Comparison of ENCODE assay signal across 24 cellular contexts in the genomic region with DNA sequence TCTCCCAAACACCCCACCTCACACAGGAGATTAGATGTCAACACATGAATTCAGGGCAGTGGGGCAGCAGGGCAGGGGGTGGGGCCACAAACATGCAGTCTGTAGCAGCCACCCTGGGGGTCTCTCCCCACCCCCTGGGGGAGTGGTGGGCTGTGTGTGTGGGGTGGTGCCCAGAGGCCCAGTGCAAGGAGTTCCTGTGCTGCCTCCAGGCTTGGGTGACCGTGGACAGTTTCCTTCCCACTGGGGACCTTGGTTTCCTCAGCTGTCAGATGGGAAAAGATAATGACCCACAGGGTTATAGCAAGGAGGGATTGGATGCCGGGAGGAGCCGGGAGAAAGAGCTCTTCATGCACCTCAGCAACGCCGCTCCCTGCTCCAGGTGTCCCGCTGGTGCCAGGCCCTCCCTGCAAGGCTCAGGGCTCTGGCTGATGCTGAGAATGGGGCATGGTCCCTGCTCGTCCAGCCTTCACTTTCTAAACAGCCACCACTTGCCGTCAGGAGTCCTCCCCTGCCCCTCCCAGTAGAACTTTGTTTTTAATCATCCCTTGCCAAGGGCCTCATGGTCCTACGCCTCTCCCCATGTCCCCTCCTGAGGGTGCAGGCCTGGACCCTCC. TPM values are rescaled to one million over a fixed set of nuclear protein-coding genes. Genes with fewer than 3 reads are reported as not detected.
A peak's percentile ranks its signal among the peaks of the same experiment; 100 is the strongest.
DNase-seq lines count a peak whose midpoint lies in the region; ATAC-seq and TF ChIP-seq lines count a peak whose summit lies in the region.
"Had no signal": no experiment of that assay in that cellular context is flagged by ENCODE, and none has a peak within 500 bp of the region (broad histone marks: within the 10 kb centered on the region; RNA-seq: fewer than 3 reads in every experiment).

No MANE protein-coding gene starts in this region.

- H3K9ac ChIP-seq in IMR-90 (ENCODE audit: low read depth, low read length) (peak overlapping the region; percentile 65), neuronal stem cell (ENCODE audit: low read depth, low read length, poor library complexity) (no peak overlapping the region)

- no peak for DNase-seq in IMR-90
- no peak for DNase-seq in esophagus muscularis mucosa (ENCODE audit: extremely low spot score)
- DNase-seq in neuronal stem cell (ENCODE audit: low spot score) = no peak
- no peak for DNase-seq in thoracic aorta (ENCODE audit: low spot score)
- DNase-seq in left colon = no peak
- no peak for DNase-seq in LoVo (ENCODE audit: low spot score)
- no peak for DNase-seq in HuH-7.5 (ENCODE audit: low spot score)
- no peak for DNase-seq in NOMO-1 treated with dmso at 0.1 percent for 144 hours (lab: John Stamatoyannopoulos, UW; ENCODE audit: unreplicated experiment)
- DNase-seq: activated B cell treated with CpG ODN at 0.5 μM for 24 hours; activated CD8-positive, alpha-beta T cell treated with anti-CD3 and anti-CD28 coated beads for 36 hours; activated T-cell treated with anti-CD3 and anti-CD28 coated beads, Interleukin-2, amount 50 U/mL, for 4 hours; AML-193; body of pancreas; dorsolateral prefrontal cortex; KBM-7; mesendoderm; NCI-H1092; NCI-H2081; SHP77; stimulated activated CD4-positive, alpha-beta T cell treated with anti-CD3 and anti-CD28 coated beads, Interleukin-1b, Interleukin-23, amount 100 ng/mL, for 48 hours; stimulated activated naive CD8-positive, alpha-beta T cell treated with anti-CD3 and anti-CD28 coated beads, Interleukin-15, Interleukin-2, amounts not matched to agents 100 U/mL and 50 U/mL, for 24 hours; T-helper 17 cell had no signal

- H3K36me3 ChIP-seq in IMR-90 (ENCODE audit: control insufficient read depth, insufficient read depth, low read length) (no peaks in the 10 kb centered on the region), esophagus muscularis mucosa (no peaks in the 10 kb centered on the region), neuronal stem cell (replicated peaks in 1 of 2; ENCODE audit: control insufficient read depth in 2 of 2, insufficient read depth in 2 of 2, low read length in 2 of 2) (no peaks in the 10 kb centered on the region), thoracic aorta (no peaks in the 10 kb centered on the region)

- no peak overlapping the region for H3K4me3 ChIP-seq in IMR-90 (ENCODE audit: insufficient read depth, low read depth, low read length)
- peak overlapping the region in 3 of 4 donors; percentile 65 to 83 (median 77) for H3K4me3 ChIP-seq in esophagus muscularis mucosa
- peak overlapping the region in 1 of 2 donors; percentile 22 for H3K4me3 ChIP-seq in neuronal stem cell (ENCODE audit: low read length in 2 of 2)
- H3K4me3 ChIP-seq in thoracic aorta = no peak overlapping the region
- H3K4me3 ChIP-seq: body of pancreas had no signal

- peak overlapping the region; percentile 89 for H4K91ac ChIP-seq in IMR-90 (ENCODE audit: insufficient read depth, low read depth, low read length)
- H4K91ac ChIP-seq in neuronal stem cell (ENCODE audit: low read depth, low read length, poor library complexity) = peak overlapping the region; percentile 20

- H3K27me3 ChIP-seq in IMR-90 (ENCODE audit: control insufficient read depth, insufficient read depth, low read length) (no peaks in the 10 kb centered on the region), esophagus muscularis mucosa (peaks cover 0 to 18% (median 0%) of the 10 kb centered on the region in 4 donors), neuronal stem cell (ENCODE audit: control insufficient read depth in 3 of 3, insufficient read depth in 3 of 3, low read depth in 1 of 3, low read length in 3 of 3) (peaks cover 0 to 53% (median 2%) of the 10 kb centered on the region in 3 experiments), thoracic aorta (replicated peaks; ENCODE audit: insufficient read depth) (no peaks in the 10 kb centered on the region)

- peak overlapping the region; percentile 42 for H3K56ac ChIP-seq in IMR-90 (ENCODE audit: extremely low read depth, insufficient read depth, low read length)

- H3K9me3 ChIP-seq in IMR-90 (ENCODE audit: control insufficient read depth, insufficient read depth, low read length) (no peaks in the 10 kb centered on the region), esophagus muscularis mucosa (no peaks in the 10 kb centered on the region), neuronal stem cell (replicated peaks in 1 of 2; ENCODE audit: control insufficient read depth in 2 of 2, insufficient read depth in 1 of 2, low read depth in 1 of 2, low read length in 2 of 2) (no peaks in the 10 kb centered on the region), thoracic aorta (no peaks in the 10 kb centered on the region)
- H3K9me3 ChIP-seq: body of pancreas had no signal

- peak overlapping the region; percentile 72 for H4K5ac ChIP-seq in IMR-90 (ENCODE audit: low read depth, low read length)

- H2AK5ac ChIP-seq in IMR-90 (ENCODE audit: low read depth, low read length) = peak overlapping the region; percentile 50
- H2AK5ac ChIP-seq in neuronal stem cell (ENCODE audit: low read depth, low read length) = peak overlapping the region; percentile 60

- peak overlapping the region; percentile 89 for H2BK120ac ChIP-seq in IMR-90 (ENCODE audit: low read depth, low read length)
- peak overlapping the region; percentile 22 for H2BK120ac ChIP-seq in neuronal stem cell (ENCODE audit: low read depth, low read length)

- H2BK20ac ChIP-seq in IMR-90 (ENCODE audit: low read depth, low read length) = peak overlapping the region; percentile 70

- H3K4ac ChIP-seq in IMR-90 (ENCODE audit: low read depth, low read length) (peak overlapping the region; percentile 89), neuronal stem cell (ENCODE audit: low read length) (no peak overlapping the region)

- H3K79me1 ChIP-seq in IMR-90 (ENCODE audit: low read depth in 1 of 2, low read length in 2 of 2) (peaks cover 13 to 27% of the 10 kb centered on the region in 2 experiments; a peak in 3 of 4 replicates), neuronal stem cell (ENCODE audit: low read depth, low read length) (peaks cover 2% of the 10 kb centered on the region)

- peak overlapping the region; percentile 81 for H2AFZ ChIP-seq in IMR-90 (replicated peaks; ENCODE audit: low read length, poor library complexity)
- peak overlapping the region; percentile 86 for H2AFZ ChIP-seq in neuronal stem cell (ENCODE audit: low read length)

- whole genome bisulfite sequencing in IMR-90 (ENCODE audit: extremely low coverage in 2 of 2, insufficient read length in 1 of 2), 2 experiments = 70% methylated on average over 4 of the region's 9 CpGs; no CpG with 5 or more reads in 1 of the 2 experiments
- 63% methylated on average over 9 of the region's 9 CpGs for WGBS in esophagus muscularis mucosa
- no CpG with 5 or more reads among the region's 9 CpGs for WGBS in neuronal stem cell (ENCODE audit: extremely low coverage in 2 of 2, insufficient read length in 2 of 2, insufficient replicate concordance in 1 of 2), 2 donors

- H3K14ac ChIP-seq in IMR-90 (replicated peaks; ENCODE audit: low read depth, low read length) (peak overlapping the region; percentile 78), neuronal stem cell (ENCODE audit: low read length) (peak overlapping the region; percentile 3)

- dilution Hi-C loops in IMR-90 (cut with HindIII; ENCODE audit: low sequenced_read_pairs, unreplicated experiment) = no loop called here

- in situ Hi-C loops in IMR-90 (cut with MboI; ENCODE audit: low sequenced_read_pairs) = no loop called here

- intact Hi-C loops in IMR-90 (cut with micrococcal nuclease) = loop anchor here (5.0 kb wide), 1 partner anchor 173 kb away; the partner anchor contains the start of gene CPT1A
- intact Hi-C loops in esophagus muscularis mucosa (cut with DNase I) = no loop called here
- intact Hi-C loops in left colon (cut with DNase I, micrococcal nuclease) = no loop called here

- peak overlapping the region; percentile 63 for H2BK5ac ChIP-seq in IMR-90 (ENCODE audit: low read depth, low read length, poor library complexity, severe bottlenecking)
- no peak overlapping the region for H2BK5ac ChIP-seq in neuronal stem cell (ENCODE audit: low read length)

- H3K23ac ChIP-seq in IMR-90 (ENCODE audit: low read depth, low read length) = peak overlapping the region; percentile 63
- no peak overlapping the region for H3K23ac ChIP-seq in neuronal stem cell (ENCODE audit: low read depth, low read length, poor library complexity)

- POLR2A ChIA-PET in IMR-90 (lab: Charles Lee; ENCODE audit: unreplicated experiment) = interaction anchor here (0.9 kb wide), 1 partner anchor 29 kb away, joined by 3 read pairs; no protein-coding TSS in a partner anchor

- no peak for ATAC-seq in IMR-90 (ENCODE audit: low read depth)
- ATAC-seq in thoracic aorta (ENCODE audit: insufficient number of reproducible peaks, low FRiP score, low read depth) = no peak
- no peak for ATAC-seq in left colon
- ATAC-seq: activated CD8-positive, alpha-beta T cell treated with anti-CD3 and anti-CD28 coated beads for 36 hours; activated T-cell treated with anti-CD3 and anti-CD28 coated beads, Interleukin-2, amount 50 U/mL, for 4 hours; body of pancreas; stimulated activated naive CD8-positive, alpha-beta T cell treated with anti-CD3 and anti-CD28 coated beads, Interleukin-15, Interleukin-2, amounts not matched to agents 100 U/mL and 50 U/mL, for 24 hours; T-helper 17 cell had no signal

- TF ChIP-seq CTCF in IMR-90 (conservative IDR thresholded peaks at IDR 0.05; ENCODE audit: low read depth, low read length) (no peak), esophagus muscularis mucosa (IDR thresholded peaks at IDR 0.05) (no peak), thoracic aorta (IDR thresholded peaks at IDR 0.05) (no peak)

- BruUV-seq in IMR-90 (replicated peaks; lab: Mats Ljungman, UMichigan) = no TSS peak

- no peak for TF ChIP-seq EP300 in esophagus muscularis mucosa (IDR thresholded peaks at IDR 0.05)

- CTCF ChIA-PET in IMR-90 (lab: Yijun Ruan, JAX) = interaction anchor here (0.5 kb wide), 1 partner anchor 735 kb away, joined by 4 read pairs; no protein-coding TSS in a partner anchor

- no peak overlapping the region for H2BK12ac ChIP-seq in neuronal stem cell (ENCODE audit: low read length)

- H3K4me2 ChIP-seq in IMR-90 (ENCODE audit: low read depth, low read length) = peak overlapping the region; percentile 28; the same call in 1 of the 2 replicates
- no peak overlapping the region for H3K4me2 ChIP-seq in neuronal stem cell (ENCODE audit: insufficient read depth, low read length, poor library complexity, severe bottlenecking)

- H2BK15ac ChIP-seq in IMR-90 (ENCODE audit: low read depth, low read length) (peak overlapping the region; percentile 50; the same call in 2 of the 3 replicates), neuronal stem cell (ENCODE audit: low read length) (peak overlapping the region; percentile 21)

- H3K18ac ChIP-seq in IMR-90 (ENCODE audit: low read depth, low read length) = peak overlapping the region; percentile 75
- peak overlapping the region; percentile 30 for H3K18ac ChIP-seq in neuronal stem cell (ENCODE audit: low read length)

- H4K8ac ChIP-seq in IMR-90 (ENCODE audit: low read depth in 2 of 2, low read length in 2 of 2) = peak overlapping the region; percentile 81 to 91
- no peak overlapping the region for H4K8ac ChIP-seq in neuronal stem cell (ENCODE audit: low read depth, low read length)

- no peak for TF ChIP-seq POLR2A in IMR-90 (IDR thresholded peaks at IDR 0.05; ENCODE audit: low read depth, low read length)
- no peak for TF ChIP-seq POLR2A in esophagus muscularis mucosa (IDR thresholded peaks at IDR 0.05; ENCODE audit: low read depth)

- no peak for TF ChIP-seq RAD21 in IMR-90 (IDR thresholded peaks at IDR 0.05; ENCODE audit: low read length)

- H3K27ac ChIP-seq in IMR-90 (ENCODE audit: insufficient read depth, low read length) (peak overlapping the region; percentile 89), esophagus muscularis mucosa (replicated peaks in 1 of 4) (peak overlapping the region; percentile 95 to 99 (median 97)), neuronal stem cell (replicated peaks; ENCODE audit: low read length) (no peak overlapping the region), thoracic aorta (peak overlapping the region; percentile 95 to 96)

- no peaks in the 10 kb centered on the region for H4K20me1 ChIP-seq in IMR-90 (ENCODE audit: insufficient read depth, low read length)

- H3K9me1 ChIP-seq in IMR-90 (ENCODE audit: insufficient read depth, low read length) = peaks cover 8% of the 10 kb centered on the region; the same call in 1 of the 2 replicates

- peaks cover 30% of the 10 kb centered on the region for H3K4me1 ChIP-seq in IMR-90 (ENCODE audit: control insufficient read depth, insufficient read depth, low read length)
- H3K4me1 ChIP-seq in esophagus muscularis mucosa = peaks cover 27 to 70% (median 54%) of the 10 kb centered on the region in 4 donors
- peaks cover 31 to 43% of the 10 kb centered on the region in 2 donors for H3K4me1 ChIP-seq in neuronal stem cell (ENCODE audit: control insufficient read depth in 2 of 2, insufficient read depth in 1 of 2, low read depth in 1 of 2, low read length in 2 of 2)
- H3K4me1 ChIP-seq in thoracic aorta (ENCODE audit: control insufficient read depth in 1 of 2, low read depth in 2 of 2) = peaks cover 12 to 50% of the 10 kb centered on the region in 2 donors

- peak overlapping the region; percentile 85 for H2AK9ac ChIP-seq in IMR-90 (replicated peaks; ENCODE audit: low read depth, low read length, poor library complexity)

RNA-seq across cellular contexts. Expression of gene MRGPRF, which starts 2.0 kb away (rescaled TPM):
- total RNA-seq in IMR-90 (2012; rRNA removed) = 5.8 and 6.3 TPM in 2 replicates
- 27.3 and 28.8 TPM in 2 replicates for polyA plus RNA-seq in IMR-90 (2012; rRNA removed)
- 27.9 and 54.6 TPM in 2 replicates for polyA plus RNA-seq in IMR-90 (2012; cell fraction: cytosol; rRNA removed)
- polyA plus RNA-seq in IMR-90 (2012; cell fraction: nucleus; rRNA removed; ENCODE audit: low replicate concordance) = 17.5 and 36.2 TPM in 2 replicates
- total RNA-seq in esophagus muscularis mucosa = 100 to 1,000 TPM in 3 of 4 donors, 10 to 100 TPM in 1; 77.9 to 206 (median 126) TPM
- polyA plus RNA-seq in neuronal stem cell (2013, experiment 1 of 2) = 2.2 TPM
- polyA plus RNA-seq in neuronal stem cell (2013, experiment 2 of 2) = 2.0 TPM
- total RNA-seq in thoracic aorta = 100 to 1,000 TPM in 1 of 2 donors, 10 to 100 TPM in 1; 67.5 to 171 TPM
- 10 to 100 TPM in 1 of 2 donors, 1 to 10 TPM in 1; 3.4 to 25.2 TPM for total RNA-seq in left colon
- total RNA-seq: activated B cell treated with CpG ODN at 0.5 μM for 24 hours; activated CD8-positive, alpha-beta T cell treated with anti-CD3 and anti-CD28 coated beads for 36 hours; T-helper 17 cell had no signal

RNA-seq across cellular contexts. Expression of gene TPCN2, which starts 33.7 kb away (rescaled TPM):
- 3.1 and 3.4 TPM in 2 replicates for total RNA-seq in IMR-90 (2012; rRNA removed)
- 6.9 and 8.0 TPM in 2 replicates for polyA plus RNA-seq in IMR-90 (2012; rRNA removed)
- 5.9 and 7.4 TPM in 2 replicates for polyA plus RNA-seq in IMR-90 (2012; cell fraction: cytosol; rRNA removed)
- polyA plus RNA-seq in IMR-90 (2012; cell fraction: nucleus; rRNA removed; ENCODE audit: low replicate concordance) = 41.5 and 56.5 TPM in 2 replicates
- total RNA-seq in esophagus muscularis mucosa = 10 to 100 TPM; 18.7 to 34.5 (median 24.7) TPM
- 4.3 TPM for polyA plus RNA-seq in neuronal stem cell (2013, experiment 1 of 2)
- polyA plus RNA-seq in neuronal stem cell (2013, experiment 2 of 2) = 4.3 TPM
- total RNA-seq in thoracic aorta = 10 to 100 TPM; 34.7 to 38.0 TPM
- 10 to 100 TPM; 17.1 to 17.6 TPM for total RNA-seq in left colon

RNA-seq across cellular contexts. Expression of gene MRGPRD, which starts 34.3 kb away (rescaled TPM):
- total RNA-seq in IMR-90 (2012; rRNA removed) = not detected in 2 replicates
- polyA plus RNA-seq in IMR-90 (2012; rRNA removed) = not detected in 2 replicates
- polyA plus RNA-seq in IMR-90 (2012; cell fraction: cytosol; rRNA removed) = not detected in 2 replicates
- polyA plus RNA-seq in IMR-90 (2012; cell fraction: nucleus; rRNA removed; ENCODE audit: low replicate concordance) = not detected in 2 replicates
- 1 to 10 TPM in 1 of 4 donors, under 1 TPM in 2, not detected in 1; 0.32 to 2.5 (median 0.66) TPM for total RNA-seq in esophagus muscularis mucosa
- 0.04 TPM for polyA plus RNA-seq in neuronal stem cell (2013, experiment 1 of 2)
- not detected for polyA plus RNA-seq in neuronal stem cell (2013, experiment 2 of 2)
- 1 to 10 TPM in 1 of 2 donors, not detected in 1; 5.0 TPM for total RNA-seq in thoracic aorta
- total RNA-seq in left colon = not detected
- total RNA-seq: activated B cell treated with CpG ODN at 0.5 μM for 24 hours; activated CD8-positive, alpha-beta T cell treated with anti-CD3 and anti-CD28 coated beads for 36 hours; activated T-cell treated with anti-CD3 and anti-CD28 coated beads, Interleukin-2, amount 50 U/mL, for 4 hours; body of pancreas; dorsolateral prefrontal cortex; epithelial cell of proximal tubule; right cardiac atrium; T-helper 17 cell had no signal
- polyA plus RNA-seq: right cardiac atrium had no signal

Comparison
In these comparisons a context has a peak if more than half of its experiments do, and no peak if none do; other contexts are left out.
1. H3K4me3 ChIP-seq: peak in esophagus muscularis mucosa (3 of 4); none in IMR-90 (single experiment) and thoracic aorta (single experiment).